Comparison of ENCODE assay signal across 8 cellular contexts in genomic region chr1:231040800-231041704, GRCh38. TPM values are rescaled to one million over a fixed set of nuclear protein-coding genes. Genes with fewer than 3 reads are reported as not detected.
DNase-seq lines count a peak whose midpoint lies in the region; ATAC-seq and TF ChIP-seq lines count a peak whose summit lies in the region.

No MANE protein-coding gene starts in this region.

- no peak overlapping the region for H3K9ac ChIP-seq in endodermal cell (ENCODE audit: extremely low read depth, low read length, poor library complexity, severe bottlenecking)

- intact Hi-C loops in CD4-positive, alpha-beta memory T cell (cut with micrococcal nuclease): loop anchor here (1.0 to 5.0 kb wide), 3 partner anchors 63 to 399 kb away; partner anchors contain the start of genes COG2, EXOC8, SPRTN and TTC13

- peaks cover 19 to 37% (median 30%) of the 10 kb centered on the region in 4 donors for H3K4me1 Mint-ChIP-seq in CD4-positive, alpha-beta memory T cell
- H3K4me1 Mint-ChIP-seq in endodermal cell: peaks cover 21% of the 10 kb centered on the region
- peaks cover 20 to 30% of the 10 kb centered on the region in 2 donors for H3K4me1 Mint-ChIP-seq in natural killer cell treated with Interleukin-12 subunit alpha and Interleukin-12 subunit beta and Interleukin-15 and Interleukin-18, amount 100 ng/mL, for 72 hours (ENCODE audit: low read depth in 2 of 2)

- CTCF ChIA-PET in CD4-positive, alpha-beta memory T cell (lab: Charles Lee; ENCODE audit: partially characterized antibody): interaction anchor here (1.1 to 2.1 kb wide), 2 partner anchors 13 to 62 kb away, joined by 3 to 8 read pairs; partner anchors contain the start of genes ARV1 and TTC13

- 29 to 51% methylated on average over 5 to 37 of the region's 37 CpGs for WGBS in endodermal cell (ENCODE audit: insufficient coverage in 1 of 2, insufficient read length in 1 of 2), 2 experiments

- TF ChIP-seq CTCF in endodermal cell (conservative IDR thresholded peaks at IDR 0.05): no peak
- no peak for TF ChIP-seq CTCF in GM10266 (IDR thresholded peaks at IDR 0.05; ENCODE audit: control insufficient read depth, insufficient read depth, low read depth, missing control alignments)

- peak overlapping the region; percentile 79 to 87 (median 83) for H3K4me3 Mint-ChIP-seq in CD4-positive, alpha-beta memory T cell
- peak overlapping the region; percentile 88 for H3K4me3 Mint-ChIP-seq in endodermal cell
- H3K4me3 Mint-ChIP-seq in natural killer cell treated with Interleukin-12 subunit alpha and Interleukin-12 subunit beta and Interleukin-15 and Interleukin-18, amount 100 ng/mL, for 72 hours: peak overlapping the region; percentile 77

- H3K9me3 ChIP-seq in CD4-positive, alpha-beta memory T cell (ENCODE audit: control insufficient read depth in 1 of 2, low read length in 2 of 2): no peaks in the 10 kb centered on the region
- H3K9me3 ChIP-seq in SJCRH30 (replicated peaks) (peaks cover 4% of the 10 kb centered on the region; the same call in 1 of the 2 replicates), endodermal cell (ENCODE audit: control insufficient read depth, low read length) (peaks cover 18% of the 10 kb centered on the region)

- H3K4me3 ChIP-seq in CD4-positive, alpha-beta memory T cell (ENCODE audit: low read length in 2 of 2): peak overlapping the region in 1 of 2 donors; percentile 64
- H3K4me3 ChIP-seq in SJCRH30: peak overlapping the region; percentile 88
- peak overlapping the region; percentile 72 for H3K4me3 ChIP-seq in endodermal cell (ENCODE audit: low read length)

- no peaks in the 10 kb centered on the region for H3K36me3 ChIP-seq in CD4-positive, alpha-beta memory T cell (ENCODE audit: insufficient read depth, low read length)
- peaks cover 5% of the 10 kb centered on the region; the same call in 1 of the 2 replicates for H3K36me3 ChIP-seq in SJCRH30
- peaks cover 3% of the 10 kb centered on the region for H3K36me3 ChIP-seq in endodermal cell (ENCODE audit: control insufficient read depth, insufficient read depth, low read length)

- peak overlapping the region; percentile 46 for H3K27ac ChIP-seq in CD4-positive, alpha-beta memory T cell (ENCODE audit: low read depth, low read length)
- H3K27ac ChIP-seq in SJCRH30 (no peak overlapping the region), endodermal cell (ENCODE audit: low read depth, low read length) (no peak overlapping the region)

- DNase-seq in CD4-positive, alpha-beta memory T cell: no peak
- DNase-seq in SJCRH30 (peak; percentile 19 to 44), endodermal cell (peak; percentile 76), GM10266 (ENCODE audit: extremely low spot score) (no peak), activated gamma-delta T cell (lab: John Stamatoyannopoulos, UW) (no peak), kidney tubule cell (ENCODE audit: low spot score) (no peak)
- DNase-seq in natural killer cell treated with Interleukin-12 subunit alpha and Interleukin-12 subunit beta and Interleukin-15 and Interleukin-18, amount 100 ng/mL, for 72 hours (ENCODE audit: low spot score): no peak

- POLR2A ChIA-PET in CD4-positive, alpha-beta memory T cell (lab: Charles Lee; ENCODE audit: partially characterized antibody): interaction anchor here (0.8 to 1.9 kb wide), 3 partner anchors 43 to 399 kb away, joined by 3 to 7 read pairs (median 4); partner anchors contain the start of genes ARV1, COG2 and TTC13

- no peaks in the 10 kb centered on the region for H3K27me3 ChIP-seq in CD4-positive, alpha-beta memory T cell (ENCODE audit: insufficient read depth, low read length)
- H3K27me3 ChIP-seq in SJCRH30 (no peaks in the 10 kb centered on the region), endodermal cell (ENCODE audit: control insufficient read depth, insufficient read depth, low read length, poor library complexity, severe bottlenecking) (no peaks in the 10 kb centered on the region)

- no peak for ATAC-seq in natural killer cell treated with Interleukin-12 subunit alpha and Interleukin-12 subunit beta and Interleukin-15 and Interleukin-18, amount 100 ng/mL, for 72 hours
- ATAC-seq in GM19452 (IDR thresholded peaks at IDR 0.05; ENCODE audit: unreplicated experiment): no peak

- peaks cover 0 to 3% of the 10 kb centered on the region in 2 donors for H3K36me3 Mint-ChIP-seq in CD4-positive, alpha-beta memory T cell
- peaks cover 13% of the 10 kb centered on the region for H3K36me3 Mint-ChIP-seq in endodermal cell (ENCODE audit: low read depth)
- no peaks in the 10 kb centered on the region for H3K36me3 Mint-ChIP-seq in natural killer cell treated with Interleukin-12 subunit alpha and Interleukin-12 subunit beta and Interleukin-15 and Interleukin-18, amount 100 ng/mL, for 72 hours

- peaks cover 13% of the 10 kb centered on the region for H3K4me1 ChIP-seq in CD4-positive, alpha-beta memory T cell (ENCODE audit: insufficient read depth, low read length)
- H3K4me1 ChIP-seq in SJCRH30: peaks cover 5% of the 10 kb centered on the region; the same call in 1 of the 2 replicates
- peaks cover 5% of the 10 kb centered on the region for H3K4me1 ChIP-seq in endodermal cell (ENCODE audit: control insufficient read depth, insufficient read depth, low read length)

- peaks cover 0 to 13% (median 0%) of the 10 kb centered on the region in 8 donors for H3K9me3 Mint-ChIP-seq in CD4-positive, alpha-beta memory T cell
- H3K9me3 Mint-ChIP-seq in endodermal cell: peaks cover 14% of the 10 kb centered on the region
- H3K9me3 Mint-ChIP-seq in natural killer cell treated with Interleukin-12 subunit alpha and Interleukin-12 subunit beta and Interleukin-15 and Interleukin-18, amount 100 ng/mL, for 72 hours: peaks cover 3% of the 10 kb centered on the region

- H3K27ac Mint-ChIP-seq in CD4-positive, alpha-beta memory T cell: peak overlapping the region; percentile 52 to 93 (median 81)
- no peak overlapping the region for H3K27ac Mint-ChIP-seq in endodermal cell
- H3K27ac Mint-ChIP-seq in natural killer cell treated with Interleukin-12 subunit alpha and Interleukin-12 subunit beta and Interleukin-15 and Interleukin-18, amount 100 ng/mL, for 72 hours: peak overlapping the region; percentile 60 to 78

- H3K27me3 Mint-ChIP-seq in CD4-positive, alpha-beta memory T cell: no peaks in the 10 kb centered on the region
- peaks cover 50% of the 10 kb centered on the region for H3K27me3 Mint-ChIP-seq in endodermal cell (ENCODE audit: insufficient read depth)
- H3K27me3 Mint-ChIP-seq in natural killer cell treated with Interleukin-12 subunit alpha and Interleukin-12 subunit beta and Interleukin-15 and Interleukin-18, amount 100 ng/mL, for 72 hours: peaks cover 14 to 21% of the 10 kb centered on the region in 2 donors

RNA-seq across cellular contexts. Expression of gene FAM89A, which starts 1.0 kb away (rescaled TPM):
- total RNA-seq in CD4-positive, alpha-beta memory T cell: 1 to 10 TPM; 6.5 to 8.7 TPM
- polyA plus RNA-seq in CD4-positive, alpha-beta memory T cell: 1 to 10 TPM; 7.7 to 8.5 TPM
- 41.8 and 49.3 TPM in 2 replicates for total RNA-seq in SJCRH30 (2014; rRNA removed; shearing (Covaris generic))
- total RNA-seq in endodermal cell: 10 to 100 TPM; 55.9 to 57.7 TPM
- polyA plus RNA-seq in endodermal cell (2013, experiment 1 of 2): 20.4 TPM
- polyA plus RNA-seq in endodermal cell (2013, experiment 2 of 2): 20.4 TPM
- 10 to 100 TPM; 23.5 to 24.7 TPM for total RNA-seq in natural killer cell treated with Interleukin-12 subunit alpha and Interleukin-12 subunit beta and Interleukin-15 and Interleukin-18, amount 100 ng/mL, for 72 hours

Comparison
In these comparisons a context has a peak if more than half of its experiments do, and no peak if none do; other contexts are left out.
1. DNase-seq: peak in SJCRH30 (2 of 2) and endodermal cell (single experiment); none in CD4-positive, alpha-beta memory T cell (0 of 5), natural killer cell treated with Interleukin-12 subunit alpha and Interleukin-12 subunit beta and Interleukin-15 and Interleukin-18, amount 100 ng/mL, for 72 hours (single experiment), GM10266 (single experiment), activated gamma-delta T cell (single experiment) and kidney tubule cell (single experiment).
2. Peak in every context shown above with its lines, with median percentiles within 50 percentile points of each other: H3K4me3 Mint-ChIP-seq.